ENCODE assay signal across 8 cellular contexts in genomic region chr20:33653218-33653899, GRCh38. TPM values are rescaled to one million over a fixed set of nuclear protein-coding genes. Genes with fewer than 3 reads are reported as not detected.
DNase-seq lines count a peak whose midpoint lies in the region; ATAC-seq and TF ChIP-seq lines count a peak whose summit lies in the region.

No MANE protein-coding gene starts in this region.

- no peak overlapping the region for H3K4me3 ChIP-seq in GM06990 (replicated peaks; ENCODE audit: low read depth, low read length)
- no peak overlapping the region for H3K4me3 ChIP-seq in astrocyte of the spinal cord (ENCODE audit: low read depth, low read length)
- H3K4me3 ChIP-seq in skeletal muscle tissue (ENCODE audit: low read length in 3 of 3), result peak overlapping the region in 2 of 3 donors; percentile 40 to 52

- no peak overlapping the region for H3K27ac ChIP-seq in RWPE1
- no peak overlapping the region for H3K27ac ChIP-seq in skeletal muscle tissue (ENCODE audit: low read depth, low read length)

- peak; percentile 80 for TF ChIP-seq CTCF in GM06990 (IDR thresholded peaks at IDR 0.05; ENCODE audit: insufficient read depth, low read length, poor library complexity, severe bottlenecking)
- TF ChIP-seq CTCF in RWPE1 (conservative IDR thresholded peaks at IDR 0.05; ENCODE audit: low read depth), result peak; percentile 93
- peak; percentile 94 for TF ChIP-seq CTCF in astrocyte of the spinal cord (IDR thresholded peaks at IDR 0.05; ENCODE audit: low read depth, low read length)

- H3K4me1 ChIP-seq in skeletal muscle tissue (ENCODE audit: control insufficient read depth in 3 of 3, insufficient read depth in 3 of 3, low read length in 3 of 3), result peaks cover 21 to 29% (median 25%) of the 10 kb centered on the region in 3 donors

- POLR2A ChIA-PET in RWPE1 (lab: Yijun Ruan, JAX; ENCODE audit: low non-redundant PET), result interaction anchor here (0.6 to 1.5 kb wide), 3 partner anchors 10 to 196 kb away, joined by 3 to 5 read pairs (median 5); no protein-coding TSS in a partner anchor

- no peaks in the 10 kb centered on the region for H3K27me3 ChIP-seq in GM06990 (replicated peaks; ENCODE audit: control insufficient read depth, insufficient read depth, low read length)
- peaks cover 0 to 5% (median 0%) of the 10 kb centered on the region in 3 donors for H3K27me3 ChIP-seq in skeletal muscle tissue (ENCODE audit: control insufficient read depth in 3 of 3, insufficient read depth in 3 of 3, low read length in 3 of 3)

- CTCF ChIA-PET in RWPE1 (lab: Yijun Ruan, JAX), result interaction anchor here (0.6 to 2.4 kb wide), 18 partner anchors 9 to 371 kb away, joined by 3 to 16 read pairs (median 4); partner anchors contain the start of genes ACTL10, C20orf144 and CDK5RAP1

- peak overlapping the region in 2 of 3 donors; percentile 45 to 71 for H3K9ac ChIP-seq in skeletal muscle tissue (ENCODE audit: low read depth in 1 of 3, low read length in 3 of 3)

- in situ Hi-C loops in astrocyte of the spinal cord (cut with HindIII; ENCODE audit: low sequenced_read_pairs), result no loop called here

- no peaks in the 10 kb centered on the region for H3K9me3 ChIP-seq in skeletal muscle tissue (ENCODE audit: control insufficient read depth in 3 of 3, low read length in 3 of 3)

- no peak for ATAC-seq in HG03520 (IDR thresholded peaks at IDR 0.05; ENCODE audit: unreplicated experiment)
- ATAC-seq in GM19397 (IDR thresholded peaks at IDR 0.05; ENCODE audit: unreplicated experiment), result no peak

- DNase-seq in GM06990 (ENCODE audit: extremely low read depth, insufficient read length) (no peak), M059J (ENCODE audit: low read depth) (peak; percentile 72), RWPE1 (ENCODE audit: low spot score) (peak; percentile 85), astrocyte of the spinal cord (ENCODE audit: low read depth, low spot score) (peak; percentile 61), iPS DF 4.7 (ENCODE audit: extremely low read depth, low spot score) (peak; percentile 74)

- H3K36me3 ChIP-seq in GM06990 (ENCODE audit: control insufficient read depth, insufficient read depth, low read length) (0 out of 2 replicates have a peak, but pooled peaks cover 1% of the 10 kb centered on the region), skeletal muscle tissue (ENCODE audit: control insufficient read depth in 3 of 3, insufficient read depth in 3 of 3, low read length in 3 of 3) (peaks cover 14 to 15% (median 15%) of the 10 kb centered on the region in 3 donors)

RNA-seq across cellular contexts. Expression of gene C20orf144, which starts 8.8 kb away (rescaled TPM):
- 0.12 TPM in 1 of 2 replicates, not detected in the other for total RNA-seq in M059J (2014; rRNA removed; shearing (Covaris generic))
- total RNA-seq in skeletal muscle tissue, result not detected

RNA-seq across cellular contexts. Expression of gene ACTL10, which starts 13.4 kb away (rescaled TPM):
- total RNA-seq in M059J (2014; rRNA removed; shearing (Covaris generic)), result not detected in 2 replicates
- 1.0 TPM for total RNA-seq in skeletal muscle tissue

RNA-seq across cellular contexts. Expression of gene NECAB3, which starts 20.9 kb away (rescaled TPM):
- 32.0 and 60.5 TPM in 2 replicates for total RNA-seq in M059J (2014; rRNA removed; shearing (Covaris generic))
- 32.4 TPM for total RNA-seq in skeletal muscle tissue

RNA-seq across cellular contexts. Expression of gene E2F1, which starts 32.8 kb away (rescaled TPM):
- 46.3 and 67.8 TPM in 2 replicates for total RNA-seq in M059J (2014; rRNA removed; shearing (Covaris generic))
- 5.2 TPM for total RNA-seq in skeletal muscle tissue

Comparison
In these comparisons a context has a peak if more than half of its experiments do, and no peak if none do; other contexts are left out.
1. H3K4me3 ChIP-seq: peak in skeletal muscle tissue (2 of 3); none in GM06990 (single experiment) and astrocyte of the spinal cord (single experiment).
2. Peak in every context shown above with its lines, with median percentiles within 50 percentile points of each other: CTCF ChIP-seq.